8 cellular contexts compared by ENCODE assay signal in the genomic region with DNA sequence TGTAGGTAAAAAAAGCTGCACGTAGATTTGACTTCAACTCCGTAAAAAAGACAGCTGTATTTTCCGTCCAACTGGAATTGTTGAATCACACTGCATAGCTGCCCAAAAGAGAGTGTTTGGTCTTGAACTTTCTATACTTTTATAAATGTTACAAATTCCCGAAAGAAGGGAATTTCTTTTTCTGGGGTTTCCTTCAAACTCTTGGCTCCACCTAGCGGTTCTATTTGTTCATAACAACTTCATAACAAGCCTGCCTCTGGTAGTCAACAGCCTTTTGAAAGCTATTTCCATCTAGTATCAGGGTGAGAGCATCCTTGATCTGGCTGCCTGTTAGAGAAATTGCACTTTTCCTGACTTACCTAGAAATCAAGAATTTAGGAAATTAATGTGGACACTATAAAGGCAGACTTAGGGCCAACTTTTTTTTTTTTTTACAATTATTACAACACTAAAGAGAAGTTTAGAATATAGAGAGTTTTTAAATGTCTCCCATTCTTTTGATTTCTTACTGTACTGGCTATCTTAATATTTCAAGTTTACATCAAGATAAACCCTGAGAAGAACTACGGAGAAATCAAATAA. TPM values are rescaled to one million over a fixed set of nuclear protein-coding genes. Genes with fewer than 3 reads are reported as not detected.
DNase-seq lines count a peak whose midpoint lies in the region; ATAC-seq, FAIRE-seq and TF ChIP-seq lines count a peak whose summit lies in the region.

No MANE protein-coding gene starts in this region.

- CTCF ChIA-PET in PC-9 (lab: Charles Lee) (interaction anchor here (0.5 to 1.9 kb wide), 12 partner anchors 28 to 534 kb away, joined by 3 to 15 read pairs (median 4); no protein-coding TSS in a partner anchor), HepG2 (lab: Yijun Ruan, JAX; ENCODE audit: low intra/inter-chr PET ratio, low total read pairs) (interaction anchor here (0.6 to 2.1 kb wide), 6 partner anchors 65 to 533 kb away, joined by 3 to 30 read pairs (median 4); no protein-coding TSS in a partner anchor)

- DNase-seq in Daoy (ENCODE audit: low read depth) (peak; percentile 23), PC-9 (peak; percentile 25 to 42), chondrocyte (ENCODE audit: low spot score) (no peak), HepG2 (ENCODE audit: low spot score) (peak; percentile 70), type B pancreatic cell (ENCODE audit: extremely low spot score, unreplicated experiment) (no peak), GM19238 (ENCODE audit: insufficient read length, low spot score) (no peak)
- peak; percentile 58 for DNase-seq in Jurkat, Clone E6-1 (ENCODE audit: low read depth, low spot score)
- no peak for DNase-seq in activated CD8-positive, alpha-beta memory T cell treated with anti-CD3 and anti-CD28 coated beads, Interleukin-2, amount 50 U/mL, for 4 hours

- FAIRE-seq in HepG2 (lab: Jason Lieb, UNC): peak; percentile 81

- H3F3A ChIP-seq in PC-9 (ENCODE audit: insufficient read depth, low read depth): no peaks in the 10 kb centered on the region

- no peaks in the 10 kb centered on the region for H4K20me1 ChIP-seq in PC-9 (ENCODE audit: insufficient read depth)
- no peaks in the 10 kb centered on the region for H4K20me1 ChIP-seq in HepG2 (ENCODE audit: insufficient read depth, low read length)

- H2AFZ ChIP-seq in PC-9 (no peak overlapping the region), HepG2 (ENCODE audit: low read length) (no peak overlapping the region)

- peak; percentile 72 for ATAC-seq in HepG2

- no peak overlapping the region for H3K4me2 ChIP-seq in PC-9
- H3K4me2 ChIP-seq in HepG2 (ENCODE audit: low read depth, low read length): no peak overlapping the region

- H3K27ac Mint-ChIP-seq in chondrocyte (ENCODE audit: unreplicated experiment) (no peak overlapping the region), type B pancreatic cell (no peak overlapping the region)

- peaks cover 5% of the 10 kb centered on the region for H3K4me1 Mint-ChIP-seq in chondrocyte (ENCODE audit: low read depth)
- H3K4me1 Mint-ChIP-seq in type B pancreatic cell (ENCODE audit: unreplicated experiment): peaks cover 6% of the 10 kb centered on the region

- H3K9me3 ChIP-seq in PC-9 (ENCODE audit: insufficient read depth, low read depth): no peaks in the 10 kb centered on the region
- no peaks in the 10 kb centered on the region for H3K9me3 ChIP-seq in HepG2 (ENCODE audit: low read length)

- H3K36me3 Mint-ChIP-seq in chondrocyte (ENCODE audit: low read depth) (peaks cover 4% of the 10 kb centered on the region), type B pancreatic cell (no peaks in the 10 kb centered on the region)

- H3K9ac ChIP-seq in HepG2 (ENCODE audit: insufficient read depth, low read depth, low read length): no peak overlapping the region

- H3K9me2 ChIP-seq in PC-9 (ENCODE audit: insufficient read depth): no peaks in the 10 kb centered on the region

- peak; percentile 80 for TF ChIP-seq RAD21 in HepG2 (CRISPR knock-in tag; IDR thresholded peaks at IDR 0.05)

- intact Hi-C loops in PC-9 (cut with micrococcal nuclease; ENCODE audit: unreplicated experiment) (loop anchor here (1.0 to 5.0 kb wide), 8 partner anchors 66 to 768 kb away; partner anchors contain the start of gene EPB41L5), HepG2 (cut with micrococcal nuclease; ENCODE audit: unreplicated experiment) (loop anchor here (1.0 to 5.0 kb wide), 5 partner anchors 66 to 533 kb away; partner anchors contain the start of gene EPB41L5)

- in situ Hi-C loops in HepG2 (cut with HindIII; ENCODE audit: extremely low pct_ligation_motif_present, low pct_unique_long_range_greater_than_20kb): loop anchor here (5.0 to 10.0 kb wide), 2 partner anchors 68 to 470 kb away; no protein-coding TSS in a partner anchor

- POLR2A ChIA-PET in PC-9 (lab: Charles Lee; ENCODE audit: unreplicated experiment): interaction anchor here (0.6 kb wide), 2 partner anchors 343 to 391 kb away, joined by 5 to 17 read pairs; no protein-coding TSS in a partner anchor
- POLR2A ChIA-PET in HepG2 (lab: Yijun Ruan, JAX): interaction anchor here (0.7 to 1.0 kb wide), 2 partner anchors 10 to 419 kb away, joined by 4 read pairs; no protein-coding TSS in a partner anchor

- BruUV-seq in PC-9 (replicated peaks; lab: Mats Ljungman, UMichigan): no TSS peak
- no TSS peak for BruUV-seq in HepG2 (replicated peaks; lab: Mats Ljungman, UMichigan)

- 63% methylated on average over 6 of the region's 6 CpGs for WGBS in HepG2 (ENCODE audit: low lambda C conversion rate)

- H3K36me3 ChIP-seq in PC-9 (ENCODE audit: low read depth) (no peaks in the 10 kb centered on the region), HepG2 (replicated peaks in 1 of 2; ENCODE audit: control insufficient read depth in 1 of 2, insufficient read depth in 2 of 2, low read length in 2 of 2) (peaks cover 5 to 28% of the 10 kb centered on the region in 2 experiments; a peak in 4 of 5 replicates)

- H3K27me3 ChIP-seq in PC-9 (ENCODE audit: insufficient read depth, low read depth): no peaks in the 10 kb centered on the region
- no peaks in the 10 kb centered on the region for H3K27me3 ChIP-seq in HepG2 (ENCODE audit: control insufficient read depth in 1 of 2, insufficient read depth in 2 of 2, low read length in 2 of 2)

- H3K4me3 Mint-ChIP-seq in chondrocyte (ENCODE audit: unreplicated experiment) (no peak overlapping the region), type B pancreatic cell (no peak overlapping the region)

- TF ChIP-seq CTCF in PC-9 (conservative IDR thresholded peaks at IDR 0.05): peak; percentile 97
- TF ChIP-seq CTCF in chondrocyte (IDR thresholded peaks at IDR 0.05): peak; percentile 93
- TF ChIP-seq CTCF in HepG2 (CRISPR knock-in tag; IDR thresholded peaks at IDR 0.05): peak; percentile 79
- TF ChIP-seq CTCF in type B pancreatic cell (conservative IDR thresholded peaks at IDR 0.05): peak; percentile 88

- TF ChIP-seq EP300 in HepG2 (IDR thresholded peaks at IDR 0.05; ENCODE audit: low read depth in 2 of 2, low read length in 2 of 2) (no peak), HepG2 (CRISPR knock-in tag; IDR thresholded peaks at IDR 0.05; ENCODE audit: borderline replicate concordance) (no peak)

- H3K4me1 ChIP-seq in PC-9 (replicated peaks; ENCODE audit: insufficient read depth) (no peaks in the 10 kb centered on the region), HepG2 (ENCODE audit: insufficient read depth, low read length) (no peaks in the 10 kb centered on the region)

- H3K9me3 Mint-ChIP-seq in chondrocyte (ENCODE audit: low read depth): no peaks in the 10 kb centered on the region
- H3K9me3 Mint-ChIP-seq in type B pancreatic cell: no peaks in the 10 kb centered on the region

- TF ChIP-seq POLR2A in HepG2 (IDR thresholded peaks at IDR 0.05; ENCODE audit: insufficient read depth in 1 of 2, low read depth in 2 of 2, low read length in 2 of 2): no peak

- H3K4me3 ChIP-seq in Jurkat, Clone E6-1 (ENCODE audit: low read length): no peak overlapping the region
- H3K4me3 ChIP-seq in PC-9 (no peak overlapping the region), HepG2 (replicated peaks in 1 of 3; ENCODE audit: insufficient read depth in 1 of 3, low read depth in 2 of 3, low read length in 3 of 3) (no peak overlapping the region)

- no peaks in the 10 kb centered on the region for H3K79me2 ChIP-seq in PC-9 (ENCODE audit: low read depth)
- no peaks in the 10 kb centered on the region for H3K79me2 ChIP-seq in HepG2 (ENCODE audit: insufficient read depth, low read length)

- H3K27me3 Mint-ChIP-seq in chondrocyte (ENCODE audit: low read depth): no peaks in the 10 kb centered on the region
- no peaks in the 10 kb centered on the region for H3K27me3 Mint-ChIP-seq in type B pancreatic cell

- H3K27ac ChIP-seq in PC-9 (no peak overlapping the region), HepG2 (ENCODE audit: extremely low read length, insufficient read depth, low read length) (no peak overlapping the region)

TF ChIP-seq in HepG2, 621 proteins besides CTCF, POLR2A, EP300 and RAD21 (continues in another document):
- TF ChIP-seq, protein P1, sequence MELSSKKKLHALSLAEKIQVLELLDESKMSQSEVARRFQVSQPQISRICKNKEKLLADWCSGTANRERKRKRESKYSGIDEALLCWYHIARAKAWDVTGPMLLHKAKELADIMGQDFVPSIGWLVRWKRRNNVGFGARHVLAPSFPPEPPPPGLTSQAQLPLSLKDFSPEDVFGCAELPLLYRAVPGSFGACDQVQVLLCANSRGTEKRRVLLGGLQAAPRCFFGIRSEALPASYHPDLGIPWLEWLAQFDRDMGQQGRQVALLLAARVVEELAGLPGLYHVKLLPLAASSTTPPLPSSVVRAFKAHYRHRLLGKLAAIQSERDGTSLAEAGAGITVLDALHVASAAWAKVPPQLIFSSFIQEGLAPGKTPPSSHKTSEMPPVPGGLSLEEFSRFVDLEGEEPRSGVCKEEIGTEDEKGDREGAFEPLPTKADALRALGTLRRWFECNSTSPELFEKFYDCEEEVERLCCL (CRISPR knock-in tag; IDR thresholded peaks at IDR 0.05; ENCODE audit: borderline replicate concordance): no peak

RNA-seq across cellular contexts. Expression of gene TMEM185B, which starts 48.1 kb away (rescaled TPM):
- total RNA-seq in Daoy (2014; rRNA removed; shearing (Covaris generic)): 23.7 and 23.8 TPM in 2 replicates
- polyA plus RNA-seq in Jurkat, Clone E6-1 (2012; ENCODE audit: insufficient read depth, insufficient read length): 20.1 TPM
- total RNA-seq in PC-9 (2021): 23.5 and 30.3 TPM in 2 replicates
- 22.0 to 36.4 TPM (median 36.1 TPM) in 3 replicates for total RNA-seq in chondrocyte
- total RNA-seq in HepG2 (2016; rRNA removed; fragmentation: Illumina TruSeq; extraction: Trizol): 3.5 and 7.0 TPM in 2 replicates
- total RNA-seq in HepG2 (2016; cell fraction: cytosol; rRNA removed; fragmentation: Illumina TruSeq; extraction: Trizol; ENCODE audit: low read depth): 1.2 and 1.8 TPM in 2 replicates
- 2.9 and 6.9 TPM in 2 replicates for total RNA-seq in HepG2 (2016; cell fraction: insoluble cytoplasmic fraction; rRNA removed; fragmentation: Illumina TruSeq; extraction: Trizol)
- total RNA-seq in HepG2 (2016; cell fraction: membrane; rRNA removed; fragmentation: Illumina TruSeq; extraction: Trizol): 3.8 and 4.7 TPM in 2 replicates
- 6.4 and 7.9 TPM in 2 replicates for total RNA-seq in HepG2 (2016; cell fraction: nucleus; rRNA removed; fragmentation: Illumina TruSeq; extraction: Trizol)
- 5.6 and 5.7 TPM in 2 replicates for polyA plus RNA-seq in HepG2 (2011; rRNA removed)
- polyA plus RNA-seq in HepG2 (2011; cell fraction: cytosol; rRNA removed): 6.0 and 6.3 TPM in 2 replicates
- 9.5 and 9.8 TPM in 2 replicates for polyA plus RNA-seq in HepG2 (2011; cell fraction: nucleus; rRNA removed)
- 7.3 and 7.8 TPM in 2 replicates for polyA plus RNA-seq in HepG2 (2012)
- polyA plus RNA-seq in HepG2 (2016; cell fraction: cytosol; fragmentation: Illumina TruSeq; extraction: Trizol; ENCODE audit: low read depth): 1.2 and 1.8 TPM in 2 replicates
- polyA plus RNA-seq in HepG2 (2016; cell fraction: insoluble cytoplasmic fraction; fragmentation: Illumina TruSeq; extraction: Trizol; ENCODE audit: low read depth): 3.2 and 5.0 TPM in 2 replicates
- 2.4 and 3.2 TPM in 2 replicates for polyA plus RNA-seq in HepG2 (2016; cell fraction: membrane; fragmentation: Illumina TruSeq; extraction: Trizol; ENCODE audit: low read depth)
- 8.5 and 10.2 TPM in 2 replicates for polyA plus RNA-seq in HepG2 (2016; cell fraction: nucleus; fragmentation: Illumina TruSeq; extraction: Trizol; ENCODE audit: insufficient read depth, low read depth)
- 13.7 and 14.5 TPM in 2 replicates for polyA minus RNA-seq in HepG2 (2011; rRNA and poly(A)+ RNA removed; ENCODE audit: low replicate concordance)
- 4.8 and 5.5 TPM in 2 replicates for polyA minus RNA-seq in HepG2 (2011; cell fraction: cytosol; rRNA and poly(A)+ RNA removed)
- 5.2 and 7.0 TPM in 2 replicates for polyA minus RNA-seq in HepG2 (2011; cell fraction: nucleus; rRNA and poly(A)+ RNA removed)
- 23.0 and 27.2 TPM in 2 replicates for total RNA-seq in type B pancreatic cell (ENCODE audit: low replicate concordance)

Comparison
In these comparisons a context has a peak if more than half of its experiments do, and no peak if none do; other contexts are left out.
1. DNase-seq: peak in Daoy (single experiment), Jurkat, Clone E6-1 (single experiment), PC-9 (2 of 2) and HepG2 (single experiment); none in chondrocyte (single experiment), type B pancreatic cell (single experiment), GM19238 (single experiment) and activated CD8-positive, alpha-beta memory T cell treated with anti-CD3 and anti-CD28 coated beads, Interleukin-2, amount 50 U/mL, for 4 hours (single experiment).
2. Peak in every context shown above with its lines, with median percentiles within 50 percentile points of each other: CTCF ChIP-seq.